8 cellular contexts compared by ENCODE assay signal in the genomic region with DNA sequence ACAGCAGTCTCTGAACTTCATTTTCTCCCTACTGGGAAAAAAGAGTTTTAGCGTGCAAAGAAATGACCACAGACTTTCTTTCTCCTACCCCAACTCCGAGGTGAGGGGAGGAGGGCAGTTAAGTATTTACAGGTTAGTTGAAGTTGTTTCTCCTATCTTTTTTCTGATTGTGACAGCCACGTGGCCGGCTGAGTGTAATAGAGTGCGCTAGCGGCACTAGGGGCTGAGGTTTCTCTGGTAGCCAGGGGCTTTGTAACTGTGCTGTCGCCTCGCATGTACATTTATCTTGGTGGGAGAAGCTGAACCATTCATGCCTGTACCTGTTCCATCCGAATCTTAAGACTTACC. TPM values are rescaled to one million over a fixed set of nuclear protein-coding genes. Genes with fewer than 3 reads are reported as not detected.
A peak's percentile ranks its signal among the peaks of the same experiment; 100 is the strongest.
DNase-seq lines count a peak whose midpoint lies in the region; ATAC-seq and TF ChIP-seq lines count a peak whose summit lies in the region.

No MANE protein-coding gene starts in this region.

- H3K4me1 ChIP-seq in heart left ventricle (peaks cover 0 to 62% (median 11%) of the 10 kb centered on the region in 12 donors), SK-N-SH (ENCODE audit: control insufficient read depth in 1 of 2, insufficient read depth in 2 of 2, low read depth in 1 of 2, low read length in 1 of 2) (peaks cover 0 to 10% of the 10 kb centered on the region in 2 experiments; a peak in 2 of 4 replicates), body of pancreas (peaks cover 7% of the 10 kb centered on the region), lower lobe of right lung (peaks cover 29% of the 10 kb centered on the region)

- CTCF ChIA-PET in SK-N-SH (lab: Yijun Ruan, JAX) = no interaction called here

- H3K79me2 ChIP-seq in SK-N-SH (ENCODE audit: insufficient read depth) = peaks cover 59% of the 10 kb centered on the region

- ATAC-seq in heart left ventricle (no peak), Right ventricle myocardium superior (ENCODE audit: poor library complexity) (no peak), HG03342 (IDR thresholded peaks at IDR 0.05; ENCODE audit: unreplicated experiment) (peak; percentile 15), body of pancreas (no peak), lower lobe of right lung (no peak), sciatic nerve (no peak)

- TF ChIP-seq POLR2A in heart left ventricle (IDR thresholded peaks at IDR 0.05) (no peak), body of pancreas (IDR thresholded peaks at IDR 0.05) (no peak)

- TF ChIP-seq RAD21 in SK-N-SH (IDR thresholded peaks at IDR 0.05; ENCODE audit: low read length) = no peak; the same call in 1 of the 2 replicates

- WGBS in heart left ventricle, 4 donors = 0 to 2% (median 1%) methylated on average over 9 of the region's 9 CpGs
- 1% methylated on average over 9 of the region's 9 CpGs for WGBS in SK-N-SH (ENCODE audit: low lambda C conversion rate)
- WGBS in body of pancreas, 2 donors = 0% methylated on average over 9 of the region's 9 CpGs

- H3K9me3 ChIP-seq in heart left ventricle (peaks cover 0 to 7% (median 0%) of the 10 kb centered on the region in 12 donors), SK-N-SH (no peaks in the 10 kb centered on the region), body of pancreas (no peaks in the 10 kb centered on the region), lower lobe of right lung (no peaks in the 10 kb centered on the region)

- H3K4me3 ChIP-seq in heart left ventricle = peak overlapping the region; percentile 72 to 95 (median 84)
- H3K4me3 ChIP-seq in SK-N-SH (ENCODE audit: low read depth in 2 of 2, low read length in 1 of 2) = peak overlapping the region; percentile 73 to 100
- H3K4me3 ChIP-seq in body of pancreas = peak overlapping the region in 1 of 2 donors; percentile 88
- H3K4me3 ChIP-seq in lower lobe of right lung = peak overlapping the region; percentile 83

- H3K27ac ChIP-seq in heart left ventricle (peak overlapping the region in 10 of 12 donors; percentile 94 to 99 (median 96)), SK-N-SH (ENCODE audit: low read depth in 2 of 2, low read length in 1 of 2) (peak overlapping the region; percentile 92 to 95; a peak in 3 of 4 replicates), body of pancreas (peak overlapping the region in 3 of 4 donors; percentile 87 to 98 (median 89)), lower lobe of right lung (peak overlapping the region; percentile 97)

- TF ChIP-seq CTCF in heart left ventricle (IDR thresholded peaks at IDR 0.05) = no peak
- no peak for TF ChIP-seq CTCF in SK-N-SH (IDR thresholded peaks at IDR 0.05)
- TF ChIP-seq CTCF in body of pancreas (IDR thresholded peaks at IDR 0.05) = no peak
- TF ChIP-seq CTCF in lower lobe of right lung (IDR thresholded peaks at IDR 0.05) = no peak

- H3K27me3 ChIP-seq in heart left ventricle (no peaks in the 10 kb centered on the region), SK-N-SH (ENCODE audit: insufficient read depth) (no peaks in the 10 kb centered on the region), body of pancreas (no peaks in the 10 kb centered on the region), lower lobe of right lung (ENCODE audit: low read depth) (no peaks in the 10 kb centered on the region)

- DNase-seq in heart left ventricle (no peak), Right ventricle myocardium superior (no peak), SK-N-SH (peak; percentile 39), body of pancreas (peak in 2 of 4 donors; percentile 13 to 19), lower lobe of right lung (peak; percentile 41), sciatic nerve (ENCODE audit: low spot score) (no peak)
- DNase-seq in stimulated activated naive CD4-positive, alpha-beta T cell (lab: John Stamatoyannopoulos, UW) = peak in 5 of 6 experiments; percentile 6 to 43 (median 24)

- intact Hi-C loops in heart left ventricle (cut with DNase I) (no loop called here), Right ventricle myocardium superior (cut with DNase I) (no loop called here), body of pancreas (cut with DNase I) (no loop called here), lower lobe of right lung (cut with DNase I) (no loop called here), sciatic nerve (cut with DNase I) (no loop called here)

- POLR2A ChIA-PET in SK-N-SH (lab: Yijun Ruan, JAX) = no interaction called here

- peak overlapping the region; percentile 93 for H3K9ac ChIP-seq in SK-N-SH

- H4K20me1 ChIP-seq in SK-N-SH (ENCODE audit: insufficient read depth) = 0 out of 2 replicates have a peak, but pooled peaks cover 12% of the 10 kb centered on the region

- H3K9me2 ChIP-seq in SK-N-SH = no peaks in the 10 kb centered on the region

- peak overlapping the region; percentile 85 for H3K4me2 ChIP-seq in SK-N-SH

- H2AFZ ChIP-seq in SK-N-SH (ENCODE audit: low read depth) = peak overlapping the region; percentile 45

- no peaks in the 10 kb centered on the region for H3K36me3 ChIP-seq in heart left ventricle
- H3K36me3 ChIP-seq in SK-N-SH (replicated peaks in 1 of 2; ENCODE audit: control insufficient read depth in 1 of 2, insufficient read depth in 2 of 2, low read length in 1 of 2) = no peaks in the 10 kb centered on the region
- H3K36me3 ChIP-seq in body of pancreas (replicated peaks in 1 of 2; ENCODE audit: insufficient read depth in 1 of 2, low read depth in 2 of 2) = no peaks in the 10 kb centered on the region
- H3K36me3 ChIP-seq in lower lobe of right lung = no peaks in the 10 kb centered on the region

- peaks cover 14% of the 10 kb centered on the region for H3F3A ChIP-seq in SK-N-SH (replicated peaks; ENCODE audit: insufficient read depth)

- TF ChIP-seq EP300 in SK-N-SH (IDR thresholded peaks at IDR 0.05; ENCODE audit: borderline replicate concordance in 1 of 2, low read depth in 1 of 2, low read length in 1 of 2) = no peak

TF ChIP-seq in SK-N-SH, 30 proteins besides CTCF, POLR2A, EP300 and RAD21 (continues in another document):
- TF ChIP-seq FOXM1 (IDR thresholded peaks at IDR 0.05; ENCODE audit: low read depth) (no peak), MAX (IDR thresholded peaks at IDR 0.05; ENCODE audit: low read depth) (peak; percentile 89), ZBTB33 (IDR thresholded peaks at IDR 0.05; ENCODE audit: borderline replicate concordance, low read depth) (no peak), POLR2AphosphoS5 (IDR thresholded peaks at IDR 0.05; ENCODE audit: low read depth, low read length) (no peak), EZH2phosphoT487 (IDR thresholded peaks at IDR 0.05; ENCODE audit: borderline replicate concordance, low read depth) (no peak), RXRA (IDR thresholded peaks at IDR 0.05; ENCODE audit: borderline replicate concordance, low read depth) (no peak)
- TF ChIP-seq, protein P1, sequence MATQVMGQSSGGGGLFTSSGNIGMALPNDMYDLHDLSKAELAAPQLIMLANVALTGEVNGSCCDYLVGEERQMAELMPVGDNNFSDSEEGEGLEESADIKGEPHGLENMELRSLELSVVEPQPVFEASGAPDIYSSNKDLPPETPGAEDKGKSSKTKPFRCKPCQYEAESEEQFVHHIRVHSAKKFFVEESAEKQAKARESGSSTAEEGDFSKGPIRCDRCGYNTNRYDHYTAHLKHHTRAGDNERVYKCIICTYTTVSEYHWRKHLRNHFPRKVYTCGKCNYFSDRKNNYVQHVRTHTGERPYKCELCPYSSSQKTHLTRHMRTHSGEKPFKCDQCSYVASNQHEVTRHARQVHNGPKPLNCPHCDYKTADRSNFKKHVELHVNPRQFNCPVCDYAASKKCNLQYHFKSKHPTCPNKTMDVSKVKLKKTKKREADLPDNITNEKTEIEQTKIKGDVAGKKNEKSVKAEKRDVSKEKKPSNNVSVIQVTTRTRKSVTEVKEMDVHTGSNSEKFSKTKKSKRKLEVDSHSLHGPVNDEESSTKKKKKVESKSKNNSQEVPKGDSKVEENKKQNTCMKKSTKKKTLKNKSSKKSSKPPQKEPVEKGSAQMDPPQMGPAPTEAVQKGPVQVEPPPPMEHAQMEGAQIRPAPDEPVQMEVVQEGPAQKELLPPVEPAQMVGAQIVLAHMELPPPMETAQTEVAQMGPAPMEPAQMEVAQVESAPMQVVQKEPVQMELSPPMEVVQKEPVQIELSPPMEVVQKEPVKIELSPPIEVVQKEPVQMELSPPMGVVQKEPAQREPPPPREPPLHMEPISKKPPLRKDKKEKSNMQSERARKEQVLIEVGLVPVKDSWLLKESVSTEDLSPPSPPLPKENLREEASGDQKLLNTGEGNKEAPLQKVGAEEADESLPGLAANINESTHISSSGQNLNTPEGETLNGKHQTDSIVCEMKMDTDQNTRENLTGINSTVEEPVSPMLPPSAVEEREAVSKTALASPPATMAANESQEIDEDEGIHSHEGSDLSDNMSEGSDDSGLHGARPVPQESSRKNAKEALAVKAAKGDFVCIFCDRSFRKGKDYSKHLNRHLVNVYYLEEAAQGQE (IDR thresholded peaks at IDR 0.05; ENCODE audit: low read depth, low read length) = no peak

RNA-seq across cellular contexts. Expression of gene FOXN2, which starts 1.3 kb away (rescaled TPM):
- total RNA-seq in heart left ventricle (10 to 100 TPM in 6 of 9 donors, 1 to 10 TPM in 3; 7.3 to 17.0 (median 13.0) TPM), Right ventricle myocardium superior (10.0 TPM), body of pancreas (10 to 100 TPM in 1 of 2 donors, 1 to 10 TPM in 1; 8.9 to 13.2 TPM), lower lobe of right lung (39.8 TPM), sciatic nerve (45.4 TPM)
- polyA plus RNA-seq in heart left ventricle (1 to 10 TPM; 1.8 to 5.3 TPM), SK-N-SH (2012; rRNA removed) (3.3 and 3.5 TPM in 2 replicates)
- 4.3 and 4.8 TPM in 2 replicates for polyA plus RNA-seq in SK-N-SH (2012; cell fraction: cytosol; rRNA removed)
- polyA plus RNA-seq in SK-N-SH (2012; cell fraction: nucleus; rRNA removed) = 3.7 and 5.1 TPM in 2 replicates

Comparison
In these comparisons a context has a peak if more than half of its experiments do, and no peak if none do; other contexts are left out.
1. DNase-seq: peak in SK-N-SH (single experiment), lower lobe of right lung (single experiment) and stimulated activated naive CD4-positive, alpha-beta T cell (5 of 6); none in heart left ventricle (0 of 5), Right ventricle myocardium superior (single experiment) and sciatic nerve (single experiment).
2. Peak in every context shown above with its lines, with median percentiles within 50 percentile points of each other: H3K27ac ChIP-seq.